33 cellular contexts compared by ENCODE assay signal in the genomic region with DNA sequence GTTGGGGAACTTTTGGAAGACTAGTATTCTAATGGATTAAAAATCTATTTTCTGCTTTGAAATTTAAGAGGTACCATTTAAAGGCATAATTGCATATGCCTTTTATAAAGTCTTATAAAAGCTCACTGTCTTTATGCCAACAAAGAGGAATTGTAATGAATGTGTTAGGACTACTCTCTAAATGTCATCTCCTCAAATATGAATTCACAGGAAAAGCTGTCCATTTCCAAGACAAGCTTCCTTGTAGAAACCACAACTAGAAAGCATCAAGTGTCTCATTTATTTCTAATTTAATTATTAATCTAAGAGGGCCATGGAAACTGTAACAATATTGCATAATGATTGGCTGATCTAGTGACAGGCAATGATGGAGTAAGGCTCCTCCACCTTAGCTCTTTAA.
A peak's percentile ranks its signal among the peaks of the same experiment; 100 is the strongest.
DNase-seq lines count a peak whose midpoint lies in the region; ATAC-seq lines count a peak whose summit lies in the region.
"Had no signal": no experiment of that assay in that cellular context is flagged by ENCODE, and none has a peak within 500 bp of the region (broad histone marks: within the 10 kb centered on the region; RNA-seq: fewer than 3 reads in every experiment).

No MANE protein-coding gene starts in this region.

- H3K4me1 ChIP-seq in Karpas-422 (ENCODE audit: low read length), result no peaks in the 10 kb centered on the region
- H3K4me1 ChIP-seq: A549; BE2C; BLaER1; BLaER1 treated with 17β-estradiol and CSF1 and Interleukin-3, amounts not matched to agents 10 nM and 100 nM had no signal

- no peak overlapping the region for H2AFZ ChIP-seq in Karpas-422 (ENCODE audit: low read length)

- H3K27ac ChIP-seq in Karpas-422 (ENCODE audit: low read length), result no peak overlapping the region
- H3K27ac ChIP-seq: 22Rv1; A549; BLaER1; BLaER1 treated with 17β-estradiol and CSF1 and Interleukin-3, amounts not matched to agents 10 nM and 100 nM; C4-2B had no signal

- H3K4me2 ChIP-seq in Karpas-422 (ENCODE audit: low read depth, low read length, poor library complexity, severe bottlenecking), result no peak overlapping the region
- H3K4me2 ChIP-seq: A549; BLaER1; BLaER1 treated with 17β-estradiol and CSF1 and Interleukin-3, amounts not matched to agents 10 nM and 100 nM had no signal

- in situ Hi-C loops in SK-MEL-5 (cut with HindIII; ENCODE audit: low pct_unique_long_range_greater_than_20kb, low sequenced_read_pairs), result loop anchor here (25.0 kb wide), 1 partner anchor 107 kb away; no protein-coding TSS in a partner anchor

- no peak overlapping the region for H3K4me3 ChIP-seq in Karpas-422 (ENCODE audit: low read length)
- H3K4me3 ChIP-seq: A549; BLaER1; BLaER1 treated with 17β-estradiol and CSF1 and Interleukin-3, amounts not matched to agents 10 nM and 100 nM had no signal

- no peaks in the 10 kb centered on the region for H3K9me2 ChIP-seq in Karpas-422 (replicated peaks; ENCODE audit: insufficient read depth, low read length)

- no peaks in the 10 kb centered on the region for H3K36me3 ChIP-seq in Karpas-422 (ENCODE audit: insufficient read depth, low read length)
- H3K36me3 ChIP-seq: BE2C; BLaER1; BLaER1 treated with 17β-estradiol and CSF1 and Interleukin-3, amounts not matched to agents 10 nM and 100 nM had no signal

- no peaks in the 10 kb centered on the region for H3K9me3 ChIP-seq in Karpas-422 (ENCODE audit: low read length)
- H3K9me3 ChIP-seq: BE2C, Caco-2 had no signal

- H3K9ac ChIP-seq in Karpas-422 (ENCODE audit: low read length), result no peak overlapping the region
- H3K9ac ChIP-seq: BLaER1; BLaER1 treated with 17β-estradiol and CSF1 and Interleukin-3, amounts not matched to agents 10 nM and 100 nM had no signal

- ATAC-seq in HG02885 (IDR thresholded peaks at IDR 0.05; ENCODE audit: poor library complexity, unreplicated experiment), result no peak
- no peak for ATAC-seq in HG03045 (IDR thresholded peaks at IDR 0.05; ENCODE audit: unreplicated experiment)
- ATAC-seq: A549; CD8-positive, alpha-beta T cell had no signal

- H3K79me2 ChIP-seq in Karpas-422 (ENCODE audit: low read length), result no peaks in the 10 kb centered on the region

- no peaks in the 10 kb centered on the region for H4K20me1 ChIP-seq in Karpas-422 (ENCODE audit: insufficient read depth, low read depth, low read length)
- H4K20me1 ChIP-seq: BLaER1; BLaER1 treated with 17β-estradiol and CSF1 and Interleukin-3, amounts not matched to agents 10 nM and 100 nM had no signal

- H3K27me3 ChIP-seq in Karpas-422 (ENCODE audit: low read length), result no peaks in the 10 kb centered on the region
- H3K27me3 ChIP-seq: BLaER1; BLaER1 treated with 17β-estradiol and CSF1 and Interleukin-3, amounts not matched to agents 10 nM and 100 nM had no signal

- DNase-seq in Karpas-422 (peak; percentile 9), SK-MEL-5 (ENCODE audit: low read depth, low spot score) (peak; percentile 67), foreskin melanocyte (peak; percentile 78), kidney tubule cell (ENCODE audit: low spot score) (peak; percentile 23), putamen (ENCODE audit: low spot score) (no peak)
- DNase-seq in stimulated activated CD4-positive, alpha-beta T cell treated with anti-CD3 and anti-CD28 coated beads, Interleukin-4, amount 100 ng/mL, for 24 hours, result no peak
- DNase-seq: 8988T; ACHN; AML-193; BE2C; C1 segment of cervical spinal cord; Caco-2; Calu3; CD4-positive, alpha-beta memory T cell; CD4-positive, alpha-beta T cell; CD4-positive, CD25-positive, alpha-beta regulatory T cell; CD8-positive, alpha-beta memory T cell; CD8-positive, alpha-beta T cell; COR-L47; DMS 273 treated with DMSO at 0.1 percent for 48 hours; DMS153; DMS53; DMS79; DMS79 treated with DMSO at 0.1 percent for 48 hours; DND-41; EL had no signal

Comparison
In these comparisons a context has a peak if more than half of its experiments do, and no peak if none do; other contexts are left out.
1. DNase-seq: peak in Karpas-422 (single experiment), SK-MEL-5 (single experiment), foreskin melanocyte (single experiment) and kidney tubule cell (single experiment); none in stimulated activated CD4-positive, alpha-beta T cell treated with anti-CD3 and anti-CD28 coated beads, Interleukin-4, amount 100 ng/mL, for 24 hours (single experiment) and putamen (single experiment).